Comparison of ENCODE assay signal across 11 cellular contexts in genomic region chr13:79404361-79404760, GRCh38. TPM values are rescaled to one million over a fixed set of nuclear protein-coding genes. Genes with fewer than 3 reads are reported as not detected.
DNase-seq lines count a peak whose midpoint lies in the region; ATAC-seq, FAIRE-seq and TF ChIP-seq lines count a peak whose summit lies in the region.
"Had no signal": no experiment of that assay in that cellular context is flagged by ENCODE, and none has a peak within 500 bp of the region (broad histone marks: within the 10 kb centered on the region; RNA-seq: fewer than 3 reads in every experiment).

No MANE protein-coding gene starts in this region.

- CTCF ChIA-PET in PC-9 (lab: Charles Lee): interaction anchor here (0.6 kb wide), 1 partner anchor 786 kb away, joined by 3 read pairs; no protein-coding TSS in a partner anchor

- H3K4me1 Mint-ChIP-seq in activated naive CD8-positive, alpha-beta T cell treated with anti-CD3 and anti-CD28 coated beads, Interleukin-2, amount 50 U/mL, for 24 hours: peaks cover 57% of the 10 kb centered on the region

- H4K20me1 ChIP-seq in PC-9 (ENCODE audit: insufficient read depth): peaks cover 12% of the 10 kb centered on the region; the same call in 1 of the 2 replicates
- H4K20me1 ChIP-seq in smooth muscle cell (ENCODE audit: low read depth): peaks cover 57% of the 10 kb centered on the region

- H3K79me2 ChIP-seq in PC-9 (ENCODE audit: low read depth) (peaks cover 89% of the 10 kb centered on the region), smooth muscle cell (ENCODE audit: low read depth) (peaks cover 80% of the 10 kb centered on the region)

- no peak overlapping the region for H3K27ac Mint-ChIP-seq in activated naive CD8-positive, alpha-beta T cell treated with anti-CD3 and anti-CD28 coated beads, Interleukin-2, amount 50 U/mL, for 24 hours
- H3K27ac Mint-ChIP-seq: brain; nephron; stimulated activated naive B cell treated with anti-CD40 and anti-IgM and Interleukin-4, amounts not matched to agents 10 μg/mL and 1 μg/mL and 100 μg/mL, for 72 hours had no signal

- no peak for ATAC-seq in GM18520 (IDR thresholded peaks at IDR 0.05; ENCODE audit: unreplicated experiment)
- ATAC-seq in activated naive CD8-positive, alpha-beta T cell treated with anti-CD3 and anti-CD28 coated beads, Interleukin-2, amount 50 U/mL, for 24 hours: no peak
- ATAC-seq in GM18511 (IDR thresholded peaks at IDR 0.05; ENCODE audit: unreplicated experiment): no peak
- ATAC-seq: stimulated activated naive B cell treated with anti-CD40 and anti-IgM and Interleukin-4, amounts not matched to agents 10 μg/mL and 1 μg/mL and 100 μg/mL, for 72 hours had no signal

- intact Hi-C loops in PC-9 (cut with micrococcal nuclease; ENCODE audit: unreplicated experiment): loop anchor here (5.0 kb wide), 1 partner anchor 938 kb away; the partner anchor contains the start of gene SPRY2

- H3K27ac ChIP-seq in PC-9: no peak overlapping the region
- H3K27ac ChIP-seq in smooth muscle cell (ENCODE audit: low read depth): peak overlapping the region; percentile 99

- H3K27me3 ChIP-seq in PC-9 (ENCODE audit: insufficient read depth, low read depth) (no peaks in the 10 kb centered on the region), smooth muscle cell (ENCODE audit: low read depth) (no peaks in the 10 kb centered on the region)

- peaks cover 35% of the 10 kb centered on the region for H3K36me3 Mint-ChIP-seq in activated naive CD8-positive, alpha-beta T cell treated with anti-CD3 and anti-CD28 coated beads, Interleukin-2, amount 50 U/mL, for 24 hours (ENCODE audit: low read depth)

- H3K27me3 Mint-ChIP-seq in activated naive CD8-positive, alpha-beta T cell treated with anti-CD3 and anti-CD28 coated beads, Interleukin-2, amount 50 U/mL, for 24 hours: no peaks in the 10 kb centered on the region
- H3K27me3 Mint-ChIP-seq: brain; stimulated activated naive B cell treated with anti-CD40 and anti-IgM and Interleukin-4, amounts not matched to agents 10 μg/mL and 1 μg/mL and 100 μg/mL, for 72 hours had no signal

- H3K9me3 ChIP-seq in PC-9 (ENCODE audit: insufficient read depth, low read depth) (no peaks in the 10 kb centered on the region; the same call in 1 of the 2 replicates), smooth muscle cell (replicated peaks; ENCODE audit: low read depth) (no peaks in the 10 kb centered on the region)

- H2AFZ ChIP-seq in PC-9: no peak overlapping the region
- no peak overlapping the region for H2AFZ ChIP-seq in smooth muscle cell (ENCODE audit: low read depth)

- H3K4me2 ChIP-seq in PC-9 (peak overlapping the region; percentile 98), smooth muscle cell (peak overlapping the region; percentile 99)

- H3K4me3 ChIP-seq in PC-9 (peak overlapping the region; percentile 90), fibroblast of villous mesenchyme (ENCODE audit: low read depth, low read length) (peak overlapping the region; percentile 91), smooth muscle cell (peak overlapping the region; percentile 100)

- 47% methylated on average over 1 of the region's 1 CpG for WGBS in smooth muscle cell (ENCODE audit: low lambda C conversion rate)

- H3K4me1 ChIP-seq in PC-9 (replicated peaks; ENCODE audit: insufficient read depth) (peaks cover 43% of the 10 kb centered on the region), smooth muscle cell (ENCODE audit: low read depth) (peaks cover 68% of the 10 kb centered on the region)

- TF ChIP-seq CTCF in PC-9 (conservative IDR thresholded peaks at IDR 0.05) (no peak), fibroblast of villous mesenchyme (IDR thresholded peaks at IDR 0.05; ENCODE audit: insufficient read depth, low read depth, low read length) (no peak), smooth muscle cell (IDR thresholded peaks at IDR 0.05; ENCODE audit: borderline replicate concordance, insufficient read depth, poor library complexity, severe bottlenecking) (no peak)

- POLR2A ChIA-PET in PC-9 (lab: Charles Lee; ENCODE audit: unreplicated experiment): interaction anchor here (0.7 kb wide), 1 partner anchor 21 kb away, joined by 3 read pairs; no protein-coding TSS in a partner anchor

- H3K4me3 Mint-ChIP-seq in activated naive CD8-positive, alpha-beta T cell treated with anti-CD3 and anti-CD28 coated beads, Interleukin-2, amount 50 U/mL, for 24 hours: no peak overlapping the region
- H3K4me3 Mint-ChIP-seq: brain; nephron; stimulated activated naive B cell treated with anti-CD40 and anti-IgM and Interleukin-4, amounts not matched to agents 10 μg/mL and 1 μg/mL and 100 μg/mL, for 72 hours had no signal

- peak overlapping the region; percentile 100 for H3K9ac ChIP-seq in smooth muscle cell (ENCODE audit: low read depth)

- DNase-seq in GM18507 (ENCODE audit: extremely low spot score, insufficient read length, low read depth): no peak
- DNase-seq in PC-9: no peak
- DNase-seq in fibroblast of villous mesenchyme (ENCODE audit: low read depth): no peak
- DNase-seq in smooth muscle cell (lab: John Stamatoyannopoulos, UW; ENCODE audit: unreplicated experiment): no peak
- no peak for DNase-seq in amniotic stem cell (lab: John Stamatoyannopoulos, UW)
- DNase-seq in activated naive CD8-positive, alpha-beta T cell treated with anti-CD3 and anti-CD28 coated beads, Interleukin-2, amount 50 U/mL, for 24 hours: no peak

- H3K36me3 ChIP-seq in PC-9 (ENCODE audit: low read depth) (peaks cover 36% of the 10 kb centered on the region), smooth muscle cell (ENCODE audit: low read depth) (peaks cover 7% of the 10 kb centered on the region)

- FAIRE-seq in GM18507 (lab: Jason Lieb, UNC): peak; percentile 5

- no peaks in the 10 kb centered on the region for H3K9me2 ChIP-seq in PC-9 (ENCODE audit: insufficient read depth)

- no TSS peak for BruUV-seq in PC-9 (replicated peaks; lab: Mats Ljungman, UMichigan)

- H3F3A ChIP-seq in PC-9 (ENCODE audit: insufficient read depth, low read depth) (no peaks in the 10 kb centered on the region), smooth muscle cell (ENCODE audit: low read depth) (peaks cover 13% of the 10 kb centered on the region)

- no peaks in the 10 kb centered on the region for H3K9me3 Mint-ChIP-seq in activated naive CD8-positive, alpha-beta T cell treated with anti-CD3 and anti-CD28 coated beads, Interleukin-2, amount 50 U/mL, for 24 hours
- H3K9me3 Mint-ChIP-seq: brain; nephron; stimulated activated naive B cell treated with anti-CD40 and anti-IgM and Interleukin-4, amounts not matched to agents 10 μg/mL and 1 μg/mL and 100 μg/mL, for 72 hours had no signal

RNA-seq across cellular contexts. Expression of gene RBM26, which starts 1.7 kb away (rescaled TPM):
- total RNA-seq in PC-9 (2021) (35.2 and 40.4 TPM in 2 replicates), fibroblast of villous mesenchyme (35.1 and 50.5 TPM in 2 replicates), smooth muscle cell (45.5 and 49.4 TPM in 2 replicates)
- polyA plus RNA-seq in smooth muscle cell: 11.8 and 14.6 TPM in 2 replicates
